1 cellular context compared by ENCODE assay signal in genomic region chr10:34707656-34708055, GRCh38.
TF ChIP-seq lines count a peak whose summit lies in the region.

No MANE protein-coding gene starts in this region.

TF ChIP-seq in GM12878, 131 proteins besides CTCF, POLR2A, EP300 and RAD21 (continued from another document):
- TF ChIP-seq, protein P1, sequence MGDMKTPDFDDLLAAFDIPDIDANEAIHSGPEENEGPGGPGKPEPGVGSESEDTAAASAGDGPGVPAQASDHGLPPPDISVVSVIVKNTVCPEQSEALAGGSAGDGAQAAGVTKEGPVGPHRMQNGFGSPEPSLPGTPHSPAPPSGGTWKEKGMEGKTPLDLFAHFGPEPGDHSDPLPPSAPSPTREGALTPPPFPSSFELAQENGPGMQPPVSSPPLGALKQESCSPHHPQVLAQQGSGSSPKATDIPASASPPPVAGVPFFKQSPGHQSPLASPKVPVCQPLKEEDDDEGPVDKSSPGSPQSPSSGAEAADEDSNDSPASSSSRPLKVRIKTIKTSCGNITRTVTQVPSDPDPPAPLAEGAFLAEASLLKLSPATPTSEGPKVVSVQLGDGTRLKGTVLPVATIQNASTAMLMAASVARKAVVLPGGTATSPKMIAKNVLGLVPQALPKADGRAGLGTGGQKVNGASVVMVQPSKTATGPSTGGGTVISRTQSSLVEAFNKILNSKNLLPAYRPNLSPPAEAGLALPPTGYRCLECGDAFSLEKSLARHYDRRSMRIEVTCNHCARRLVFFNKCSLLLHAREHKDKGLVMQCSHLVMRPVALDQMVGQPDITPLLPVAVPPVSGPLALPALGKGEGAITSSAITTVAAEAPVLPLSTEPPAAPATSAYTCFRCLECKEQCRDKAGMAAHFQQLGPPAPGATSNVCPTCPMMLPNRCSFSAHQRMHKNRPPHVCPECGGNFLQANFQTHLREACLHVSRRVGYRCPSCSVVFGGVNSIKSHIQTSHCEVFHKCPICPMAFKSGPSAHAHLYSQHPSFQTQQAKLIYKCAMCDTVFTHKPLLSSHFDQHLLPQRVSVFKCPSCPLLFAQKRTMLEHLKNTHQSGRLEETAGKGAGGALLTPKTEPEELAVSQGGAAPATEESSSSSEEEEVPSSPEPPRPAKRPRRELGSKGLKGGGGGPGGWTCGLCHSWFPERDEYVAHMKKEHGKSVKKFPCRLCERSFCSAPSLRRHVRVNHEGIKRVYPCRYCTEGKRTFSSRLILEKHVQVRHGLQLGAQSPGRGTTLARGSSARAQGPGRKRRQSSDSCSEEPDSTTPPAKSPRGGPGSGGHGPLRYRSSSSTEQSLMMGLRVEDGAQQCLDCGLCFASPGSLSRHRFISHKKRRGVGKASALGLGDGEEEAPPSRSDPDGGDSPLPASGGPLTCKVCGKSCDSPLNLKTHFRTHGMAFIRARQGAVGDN (IDR thresholded peaks at IDR 0.05) = no peak
- no peak for TF ChIP-seq NFYA (IDR thresholded peaks at IDR 0.05; ENCODE audit: borderline replicate concordance, low read depth, low read length)
- TF ChIP-seq FOXK2 (IDR thresholded peaks at IDR 0.05) = no peak
- TF ChIP-seq CEBPB (IDR thresholded peaks at IDR 0.05; ENCODE audit: borderline replicate concordance in 1 of 2, low read depth in 2 of 2, low read length in 2 of 2) = no peak
- no peak for TF ChIP-seq RELA (IDR thresholded peaks at IDR 0.05; ENCODE audit: borderline replicate concordance, partially characterized antibody)
- no peak for TF ChIP-seq ZBTB40 (IDR thresholded peaks at IDR 0.05; ENCODE audit: borderline replicate concordance)
- TF ChIP-seq PAX5 (IDR thresholded peaks at IDR 0.05; ENCODE audit: borderline replicate concordance, low read depth, low read length) = no peak
- no peak for TF ChIP-seq SIN3A (IDR thresholded peaks at IDR 0.05; ENCODE audit: low read depth, low read length)
- no peak for TF ChIP-seq PBX3 (IDR thresholded peaks at IDR 0.05; ENCODE audit: insufficient replicate concordance, low read depth, low read length)
- TF ChIP-seq ZZZ3 (IDR thresholded peaks at IDR 0.05; ENCODE audit: control insufficient read depth, insufficient read length, low read depth) = no peak
- no peak for TF ChIP-seq CHD2 (IDR thresholded peaks at IDR 0.05; ENCODE audit: borderline replicate concordance, low read depth, low read length)
- no peak for TF ChIP-seq IRF4 (IDR thresholded peaks at IDR 0.05; ENCODE audit: low read depth, low read length)
- TF ChIP-seq, protein P2, sequence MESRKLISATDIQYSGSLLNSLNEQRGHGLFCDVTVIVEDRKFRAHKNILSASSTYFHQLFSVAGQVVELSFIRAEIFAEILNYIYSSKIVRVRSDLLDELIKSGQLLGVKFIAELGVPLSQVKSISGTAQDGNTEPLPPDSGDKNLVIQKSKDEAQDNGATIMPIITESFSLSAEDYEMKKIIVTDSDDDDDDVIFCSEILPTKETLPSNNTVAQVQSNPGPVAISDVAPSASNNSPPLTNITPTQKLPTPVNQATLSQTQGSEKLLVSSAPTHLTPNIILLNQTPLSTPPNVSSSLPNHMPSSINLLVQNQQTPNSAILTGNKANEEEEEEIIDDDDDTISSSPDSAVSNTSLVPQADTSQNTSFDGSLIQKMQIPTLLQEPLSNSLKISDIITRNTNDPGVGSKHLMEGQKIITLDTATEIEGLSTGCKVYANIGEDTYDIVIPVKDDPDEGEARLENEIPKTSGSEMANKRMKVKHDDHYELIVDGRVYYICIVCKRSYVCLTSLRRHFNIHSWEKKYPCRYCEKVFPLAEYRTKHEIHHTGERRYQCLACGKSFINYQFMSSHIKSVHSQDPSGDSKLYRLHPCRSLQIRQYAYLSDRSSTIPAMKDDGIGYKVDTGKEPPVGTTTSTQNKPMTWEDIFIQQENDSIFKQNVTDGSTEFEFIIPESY (IDR thresholded peaks at IDR 0.05) = no peak
- TF ChIP-seq MYB (IDR thresholded peaks at IDR 0.05; ENCODE audit: borderline replicate concordance, low read depth, low read length) = no peak
- no peak for TF ChIP-seq LARP7 (IDR thresholded peaks at IDR 0.05)
